19 cellular contexts compared by ENCODE assay signal in genomic region chr11:47340980-47341775, GRCh38. TPM values are rescaled to one million over a fixed set of nuclear protein-coding genes. Genes with fewer than 3 reads are reported as not detected.
DNase-seq lines count a peak whose midpoint lies in the region; ATAC-seq, FAIRE-seq and TF ChIP-seq lines count a peak whose summit lies in the region.
"Had no signal": no experiment of that assay in that cellular context is flagged by ENCODE, and none has a peak within 500 bp of the region (broad histone marks: within the 10 kb centered on the region; RNA-seq: fewer than 3 reads in every experiment).

No MANE protein-coding gene starts in this region.

- no peak overlapping the region for H3K4me2 ChIP-seq in IMR-90 (ENCODE audit: low read depth, low read length)
- no peak overlapping the region for H3K4me2 ChIP-seq in K562 (ENCODE audit: insufficient read depth, low read length)
- H3K4me2 ChIP-seq: BLaER1 treated with 17β-estradiol and CSF1 and Interleukin-3, amounts not matched to agents 10 nM and 100 nM had no signal

- H3K79me1 ChIP-seq in IMR-90 (ENCODE audit: low read depth in 1 of 2, low read length in 2 of 2), result no peaks in the 10 kb centered on the region

- intact Hi-C loops in IMR-90 (cut with micrococcal nuclease), result no loop called here
- intact Hi-C loops in K562 (cut with micrococcal nuclease), result no loop called here
- intact Hi-C loops in left ventricle myocardium superior (cut with micrococcal nuclease), result no loop called here
- intact Hi-C loops in spleen (cut with DNase I; ENCODE audit: low total_unique reads), result no loop called here

- BruUV-seq in IMR-90 (replicated peaks; lab: Mats Ljungman, UMichigan) (no TSS peak), K562 (replicated peaks; lab: Mats Ljungman, UMichigan) (no TSS peak)

- no peak overlapping the region for H2AK5ac ChIP-seq in IMR-90 (ENCODE audit: low read depth, low read length)

- no peaks in the 10 kb centered on the region for H3K36me3 ChIP-seq in IMR-90 (ENCODE audit: control insufficient read depth, insufficient read depth, low read length)
- H3K36me3 ChIP-seq in K562 (ENCODE audit: control insufficient read depth, insufficient read depth, low read length), result no peaks in the 10 kb centered on the region
- H3K36me3 ChIP-seq in spleen, result peaks cover 0 to 69% (median 0%) of the 10 kb centered on the region in 6 donors

- no peak overlapping the region for H3K18ac ChIP-seq in IMR-90 (ENCODE audit: low read depth, low read length)

- no peak overlapping the region for H2BK5ac ChIP-seq in IMR-90 (ENCODE audit: low read depth, low read length, poor library complexity, severe bottlenecking)

- H3K23ac ChIP-seq in IMR-90 (ENCODE audit: low read depth, low read length), result no peak overlapping the region

- CTCF ChIA-PET in IMR-90 (lab: Yijun Ruan, JAX) (no interaction called here), K562 (lab: Yijun Ruan, JAX; ENCODE audit: low intra/inter-chr PET ratio) (no interaction called here)

- no peak overlapping the region for H3K4ac ChIP-seq in IMR-90 (ENCODE audit: low read depth, low read length)

- H3K56ac ChIP-seq in IMR-90 (ENCODE audit: extremely low read depth, insufficient read depth, low read length), result no peak overlapping the region

- no peaks in the 10 kb centered on the region for H3K9me1 ChIP-seq in IMR-90 (ENCODE audit: insufficient read depth, low read length)
- peaks cover 2% of the 10 kb centered on the region for H3K9me1 ChIP-seq in K562 (ENCODE audit: control insufficient read depth, insufficient read depth, low read length)

- no peak overlapping the region for H4K8ac ChIP-seq in IMR-90 (ENCODE audit: low read depth in 2 of 2, low read length in 2 of 2)

- H3K79me2 ChIP-seq in K562 (ENCODE audit: control insufficient read depth, insufficient read depth, low read length), result no peaks in the 10 kb centered on the region

- H3K27me3 ChIP-seq in IMR-90 (ENCODE audit: control insufficient read depth, insufficient read depth, low read length) (peaks cover 12% of the 10 kb centered on the region), K562 (ENCODE audit: control insufficient read depth in 2 of 2, insufficient read depth in 2 of 2, low read length in 2 of 2) (peaks cover 10 to 29% of the 10 kb centered on the region in 2 experiments; a peak in 3 of 5 replicates), spleen (replicated peaks in 1 of 7) (peaks cover 0 to 1% (median 0%) of the 10 kb centered on the region in 7 donors)
- H3K27me3 ChIP-seq: BLaER1 treated with 17β-estradiol and CSF1 and Interleukin-3, amounts not matched to agents 10 nM and 100 nM had no signal

- in situ Hi-C loops in IMR-90 (cut with MboI; ENCODE audit: low sequenced_read_pairs), result no loop called here
- in situ Hi-C loops in K562 (cut with MboI), result loop anchor here (10.0 kb wide), 1 partner anchor 166 kb away; the partner anchor contains the start of gene ARFGAP2

- H2BK20ac ChIP-seq in IMR-90 (ENCODE audit: low read depth, low read length), result no peak overlapping the region

- H3K27ac ChIP-seq in IMR-90 (ENCODE audit: insufficient read depth, low read length) (no peak overlapping the region), K562 (ENCODE audit: extremely low read depth, low read depth, low read length) (no peak overlapping the region), spleen (no peak overlapping the region)
- H3K27ac ChIP-seq: BLaER1 treated with 17β-estradiol and CSF1 and Interleukin-3, amounts not matched to agents 10 nM and 100 nM had no signal

- ATAC-seq in IMR-90 (ENCODE audit: low read depth) (0 out of 2 replicates have a peak, but pooled peaks have one; percentile 37), K562 (peak; percentile 24; the same call in 2 of the 3 replicates), left ventricle myocardium superior (peak; percentile 12)

- H3K4me1 ChIP-seq in IMR-90 (ENCODE audit: control insufficient read depth, insufficient read depth, low read length) (no peaks in the 10 kb centered on the region), K562 (replicated peaks in 1 of 2; ENCODE audit: control insufficient read depth in 2 of 2, insufficient read depth in 2 of 2, low read length in 2 of 2) (peaks cover 6 to 49% of the 10 kb centered on the region in 2 experiments; a peak in 3 of 5 replicates), spleen (no peaks in the 10 kb centered on the region)

- no peak for TF ChIP-seq EP300 in K562 (IDR thresholded peaks at IDR 0.05; ENCODE audit: low read length)

- H3K14ac ChIP-seq in IMR-90 (replicated peaks; ENCODE audit: low read depth, low read length), result no peak overlapping the region

- H3K9me3 ChIP-seq in IMR-90 (ENCODE audit: control insufficient read depth, insufficient read depth, low read length) (no peaks in the 10 kb centered on the region), K562 (replicated peaks; ENCODE audit: control insufficient read depth, insufficient read depth, low read depth, low read length) (no peaks in the 10 kb centered on the region), spleen (no peaks in the 10 kb centered on the region)
- H3K9me3 ChIP-seq: BLaER1 treated with 17β-estradiol and CSF1 and Interleukin-3, amounts not matched to agents 10 nM and 100 nM had no signal

- TF ChIP-seq CTCF in IMR-90 (conservative IDR thresholded peaks at IDR 0.05; ENCODE audit: low read depth, low read length), result no peak
- no peak for TF ChIP-seq CTCF in K562 (IDR thresholded peaks at IDR 0.05 in 2 of 3, conservative IDR thresholded peaks at IDR 0.05 in 1 of 3; ENCODE audit: insufficient read depth in 2 of 3, low read depth in 1 of 3, low read length in 3 of 3)
- TF ChIP-seq CTCF in spleen (IDR thresholded peaks at IDR 0.05 in 8 of 11, conservative IDR thresholded peaks at IDR 0.05 in 3 of 11), result no peak

- dilution Hi-C loops in IMR-90 (cut with HindIII; ENCODE audit: low sequenced_read_pairs, unreplicated experiment), result no loop called here

- TF ChIP-seq RAD21 in IMR-90 (IDR thresholded peaks at IDR 0.05; ENCODE audit: low read length) (no peak), K562 (CRISPR knock-in tag; conservative IDR thresholded peaks at IDR 0.05 in 1 of 2, IDR thresholded peaks at IDR 0.05 in 1 of 2) (no peak)

- no peak overlapping the region for H4K5ac ChIP-seq in IMR-90 (ENCODE audit: low read depth, low read length)

- WGBS in IMR-90 (ENCODE audit: extremely low coverage in 2 of 2, insufficient read length in 1 of 2), 2 experiments, result 57% methylated on average over 7 of the region's 18 CpGs; no CpG with 5 or more reads in 1 of the 2 experiments
- 39% methylated on average over 15 of the region's 18 CpGs for WGBS in K562 (ENCODE audit: insufficient coverage, low coverage, missing lambda C conversion rate)
- 70 to 86% (median 80%) methylated on average over 15 to 18 of the region's 18 CpGs for WGBS in spleen, 5 donors

- no peak overlapping the region for H2AK9ac ChIP-seq in IMR-90 (replicated peaks; ENCODE audit: low read depth, low read length, poor library complexity)

- POLR2A ChIA-PET in IMR-90 (lab: Charles Lee; ENCODE audit: unreplicated experiment) (no interaction called here), K562 (lab: Yijun Ruan, JAX) (interaction anchor here (0.6 kb wide), 2 partner anchors 13 to 47 kb away, joined by 3 read pairs; no protein-coding TSS in a partner anchor)

- H2AFZ ChIP-seq in IMR-90 (replicated peaks; ENCODE audit: low read length, poor library complexity), result peak overlapping the region; percentile 51
- H2AFZ ChIP-seq in K562 (ENCODE audit: low read depth, low read length), result no peak overlapping the region

- no peak for FAIRE-seq in K562 (lab: Jason Lieb, UNC)
- FAIRE-seq: HTR-8/SVneo, RCC 7860 had no signal

- DNase-seq in IMR-90, result no peak
- DNase-seq in K562 (ENCODE audit: extremely low read depth in 1 of 4, low spot score in 3 of 4), result no peak
- peak; percentile 55 for DNase-seq in left ventricle myocardium superior
- DNase-seq in spleen, result peak; percentile 67
- no peak for DNase-seq in germinal center (ENCODE audit: low spot score)
- DNase-seq in NCI-H1417 (lab: John Stamatoyannopoulos, UW), result no peak
- DNase-seq in H4 (ENCODE audit: low spot score), result no peak
- DNase-seq: DMS153, KBM-7, NCI-H1105 treated with DMSO at 0.1 percent for 48 hours, NCI-H2029, NCI-H2171 treated with DMSO at 0.1 percent for 48 hours, NCI-H774, SIG-M5 had no signal

- TF ChIP-seq POLR2A in IMR-90 (IDR thresholded peaks at IDR 0.05; ENCODE audit: low read depth, low read length) (no peak), K562 (conservative IDR thresholded peaks at IDR 0.05) (no peak), spleen (IDR thresholded peaks at IDR 0.05) (no peak)

- H4K20me1 ChIP-seq in IMR-90 (ENCODE audit: insufficient read depth, low read length), result no peaks in the 10 kb centered on the region; the same call in 1 of the 2 replicates
- no peaks in the 10 kb centered on the region for H4K20me1 ChIP-seq in K562 (replicated peaks; ENCODE audit: control insufficient read depth, insufficient read depth, low read length)

- no peak overlapping the region for H2BK15ac ChIP-seq in IMR-90 (ENCODE audit: low read depth, low read length)

- H4K91ac ChIP-seq in IMR-90 (ENCODE audit: insufficient read depth, low read depth, low read length), result no peak overlapping the region

- H3K4me3 ChIP-seq in IMR-90 (ENCODE audit: insufficient read depth, low read depth, low read length) (no peak overlapping the region), K562 (no peak overlapping the region), spleen (no peak overlapping the region)
- H3K4me3 ChIP-seq: BLaER1 treated with 17β-estradiol and CSF1 and Interleukin-3, amounts not matched to agents 10 nM and 100 nM had no signal

- no peak overlapping the region for H2BK120ac ChIP-seq in IMR-90 (ENCODE audit: low read depth, low read length)

- H3K9ac ChIP-seq in IMR-90 (ENCODE audit: low read depth, low read length), result no peak overlapping the region
- peak overlapping the region in 1 of 2 experiments; percentile 39; a peak in 2 of 4 replicates for H3K9ac ChIP-seq in K562 (ENCODE audit: insufficient read depth in 1 of 2, low read depth in 2 of 2, low read length in 2 of 2)
- H3K9ac ChIP-seq: BLaER1 treated with 17β-estradiol and CSF1 and Interleukin-3, amounts not matched to agents 10 nM and 100 nM had no signal

RNA-seq across cellular contexts. Expression of gene MYBPC3, which starts 11.3 kb away (rescaled TPM):
- total RNA-seq in IMR-90 (2012; rRNA removed) (not detected in 2 replicates), K562 (2014; rRNA removed) (not detected in 2 replicates), K562 (2014; rRNA removed; fragmentation: Illumina TruSeq; extraction: Trizol) (not detected in 2 replicates), K562 (2015; rRNA removed; fragmentation: Illumina TruSeq; extraction: Trizol) (not detected in 2 replicates), K562 (2021) (not detected in 2 replicates), left ventricle myocardium superior (2,596 TPM), spleen (1 to 10 TPM in 5 of 7 donors, under 1 TPM in 2; 0.91 to 4.7 (median 1.5) TPM)
- polyA plus RNA-seq in IMR-90 (2012; rRNA removed) (not detected in 2 replicates), K562 (2011; rRNA removed) (0.07 TPM in 1 of 2 replicates, not detected in the other), K562 (2014; fragmentation: Illumina TruSeq; extraction: Trizol) (not detected in 2 replicates), K562 (2014; fragmentation: Nextera tagmentation; extraction: Ambion mirVana) (not detected), K562 (2014; rRNA removed) (0.01 TPM in 1 of 2 replicates, not detected in the other), spleen (1 to 10 TPM in 2 of 3 donors, under 1 TPM in 1; 0.49 to 2.2 (median 1.4) TPM)
- not detected in 2 replicates for polyA plus RNA-seq in IMR-90 (2012; cell fraction: cytosol; rRNA removed)
- not detected in 2 replicates for polyA plus RNA-seq in IMR-90 (2012; cell fraction: nucleus; rRNA removed; ENCODE audit: low replicate concordance)
- total RNA-seq in K562 (2011; cell fraction: chromatin; rRNA removed; ENCODE audit: low replicate concordance), result 0.12 TPM in 1 of 2 replicates, not detected in the other
- total RNA-seq in K562 (2011; cell fraction: nucleolus; rRNA removed), result 0.13 TPM in 1 of 2 replicates, not detected in the other
- total RNA-seq in K562 (2011; cell fraction: nucleoplasm; rRNA removed), result 0.07 TPM in 1 of 2 replicates, not detected in the other
- 0.03 and 0.04 TPM in 2 replicates for polyA plus RNA-seq in K562 (2011; cell fraction: cytosol; rRNA removed)
- 0.13 and 0.31 TPM in 2 replicates for polyA plus RNA-seq in K562 (2011; cell fraction: nucleus; rRNA removed)
- 0.06 TPM in 1 of 2 replicates, not detected in the other for polyA plus RNA-seq in K562 (2012)
- not detected in 2 replicates for polyA minus RNA-seq in K562 (2011; rRNA and poly(A)+ RNA removed)
- polyA minus RNA-seq in K562 (2011; cell fraction: cytosol; rRNA and poly(A)+ RNA removed), result not detected in 2 replicates
- polyA minus RNA-seq in K562 (2011; cell fraction: nucleus; rRNA and poly(A)+ RNA removed), result not detected in 2 replicates
- total RNA-seq in H4 (2014; rRNA removed; shearing (Covaris generic)), result not detected in 2 replicates
- total RNA-seq: M059J had no signal

RNA-seq across cellular contexts. Expression of gene SPI1, which starts 37.2 kb away (rescaled TPM):
- total RNA-seq in IMR-90 (2012; rRNA removed) (not detected in 2 replicates), K562 (2014; rRNA removed) (23.4 and 32.6 TPM in 2 replicates), K562 (2014; rRNA removed; fragmentation: Illumina TruSeq; extraction: Trizol) (2.8 and 3.2 TPM in 2 replicates), K562 (2015; rRNA removed; fragmentation: Illumina TruSeq; extraction: Trizol) (10.3 and 12.5 TPM in 2 replicates), K562 (2021) (30.7 and 33.7 TPM in 2 replicates), left ventricle myocardium superior (11.2 TPM), spleen (100 to 1,000 TPM in 6 of 7 donors, 10 to 100 TPM in 1; 95.7 to 366 (median 198) TPM)
- polyA plus RNA-seq in IMR-90 (2012; rRNA removed) (not detected in 2 replicates), K562 (2011; rRNA removed) (8.6 and 28.6 TPM in 2 replicates), K562 (2014; fragmentation: Illumina TruSeq; extraction: Trizol) (16.0 and 32.1 TPM in 2 replicates), K562 (2014; fragmentation: Nextera tagmentation; extraction: Ambion mirVana) (under 1 TPM; 0.10 to 0.11 TPM), K562 (2014; rRNA removed) (16.2 and 21.9 TPM in 2 replicates), spleen (100 to 1,000 TPM in 1 of 3 donors, 10 to 100 TPM in 2; 84.2 to 128 (median 91.8) TPM)
- 0.03 TPM in 1 of 2 replicates, not detected in the other for polyA plus RNA-seq in IMR-90 (2012; cell fraction: cytosol; rRNA removed)
- not detected in 2 replicates for polyA plus RNA-seq in IMR-90 (2012; cell fraction: nucleus; rRNA removed; ENCODE audit: low replicate concordance)
- total RNA-seq in K562 (2011; cell fraction: chromatin; rRNA removed; ENCODE audit: low replicate concordance), result 12.0 and 16.1 TPM in 2 replicates
- total RNA-seq in K562 (2011; cell fraction: nucleolus; rRNA removed), result 11.0 and 11.2 TPM in 2 replicates
- total RNA-seq in K562 (2011; cell fraction: nucleoplasm; rRNA removed), result 18.0 and 31.5 TPM in 2 replicates
- 28.0 and 35.1 TPM in 2 replicates for polyA plus RNA-seq in K562 (2011; cell fraction: cytosol; rRNA removed)
- 24.3 and 25.6 TPM in 2 replicates for polyA plus RNA-seq in K562 (2011; cell fraction: nucleus; rRNA removed)
- polyA plus RNA-seq in K562 (2012), result 20.6 and 54.3 TPM in 2 replicates
- 21.0 and 25.6 TPM in 2 replicates for polyA minus RNA-seq in K562 (2011; rRNA and poly(A)+ RNA removed)
- 22.7 and 32.9 TPM in 2 replicates for polyA minus RNA-seq in K562 (2011; cell fraction: cytosol; rRNA and poly(A)+ RNA removed)
- polyA minus RNA-seq in K562 (2011; cell fraction: nucleus; rRNA and poly(A)+ RNA removed), result 6.5 and 12.0 TPM in 2 replicates
- total RNA-seq in H4 (2014; rRNA removed; shearing (Covaris generic)), result not detected in 2 replicates
- total RNA-seq: M059J, NCI-H460 had no signal

Comparison
In these comparisons a context has a peak if more than half of its experiments do, and no peak if none do; other contexts are left out.
1. DNase-seq: peak in left ventricle myocardium superior (single experiment) and spleen (single experiment); none in IMR-90 (single experiment), K562 (0 of 4), germinal center (single experiment), NCI-H1417 (0 of 3) and H4 (single experiment).
2. RNA of gene MYBPC3, which starts 11.3 kb away (total RNA-seq): 2,596 TPM in left ventricle myocardium superior (single experiment); 0.91 to 4.7 TPM in spleen, not detected in IMR-90, 0.07 to 0.13 TPM in K562 and not detected in H4; every median in the first group is over 100 times any median in the second.
3. Peak in every context shown above with its lines, with median percentiles within 50 percentile points of each other: ATAC-seq.